17 cellular contexts compared by ENCODE assay signal in genomic region chr10:66828957-66829356, GRCh38.
"Had no signal": no experiment of that assay in that cellular context is flagged by ENCODE, and none has a peak within 500 bp of the region (broad histone marks: within the 10 kb centered on the region; RNA-seq: fewer than 3 reads in every experiment).

No MANE protein-coding gene starts in this region.

- H3K36me3 ChIP-seq: ascending aorta, esophagus muscularis mucosa, right lobe of liver, stomach had no signal

- ATAC-seq: activated T-helper 17 cell treated with anti-CD3 and anti-CD28 coated beads, Interleukin-2, amount 50 U/mL, for 72 hours; right lobe of liver; T-cell had no signal

- H3K4me3 ChIP-seq: ascending aorta, esophagus muscularis mucosa, psoas muscle, right lobe of liver, stomach, testis had no signal

- H3K4me1 Mint-ChIP-seq: activated T-helper 17 cell treated with anti-CD3 and anti-CD28 coated beads, Interleukin-2, amount 50 U/mL, for 72 hours; T-cell had no signal

- H3K27me3 Mint-ChIP-seq: activated T-helper 17 cell treated with anti-CD3 and anti-CD28 coated beads, Interleukin-2, amount 50 U/mL, for 72 hours; T-cell had no signal

- H3K27me3 ChIP-seq: ascending aorta, esophagus muscularis mucosa, right lobe of liver, stomach, testis had no signal

- H3K27ac Mint-ChIP-seq: activated T-helper 17 cell treated with anti-CD3 and anti-CD28 coated beads, Interleukin-2, amount 50 U/mL, for 72 hours; T-cell had no signal

- H3K4me1 ChIP-seq: ascending aorta, esophagus muscularis mucosa, right lobe of liver, stomach, testis had no signal

- H3K4me3 Mint-ChIP-seq: activated T-helper 17 cell treated with anti-CD3 and anti-CD28 coated beads, Interleukin-2, amount 50 U/mL, for 72 hours; neural crest cell; T-cell had no signal

- DNase-seq: activated CD4-positive, alpha-beta T cell treated with anti-CD3 and anti-CD28 coated beads, Interleukin-2, amount 50 U/mL, for 4 hours; activated CD4-positive, CD25-positive, alpha-beta regulatory T cell treated with anti-CD3 and anti-CD28 coated beads, Interleukin-2, amount 50 U/mL, for 72 hours; activated naive CD4-positive, alpha-beta T cell treated with Interleukin-2 at 50 U/mL for 16 hours; activated T-cell treated with anti-CD3 and anti-CD28 coated beads for 4 hours; hypothalamus; kidney; psoas muscle; right lobe of liver; stimulated activated CD4-positive, alpha-beta T cell treated with anti-CD3 and anti-CD28 coated beads, Interleukin-1b, Interleukin-23, amount 100 ng/mL, for 48 hours; stomach; T-cell; T-helper 9 cell; testis had no signal

- H3K36me3 Mint-ChIP-seq: T-cell had no signal

- H3K27ac ChIP-seq: ascending aorta, esophagus muscularis mucosa, psoas muscle, right lobe of liver, stomach, testis had no signal

- H3K9me3 Mint-ChIP-seq: neural crest cell had no signal

- H3K9me3 ChIP-seq: ascending aorta, esophagus muscularis mucosa, psoas muscle, right lobe of liver, stomach, testis had no signal
